In the genomic region with DNA sequence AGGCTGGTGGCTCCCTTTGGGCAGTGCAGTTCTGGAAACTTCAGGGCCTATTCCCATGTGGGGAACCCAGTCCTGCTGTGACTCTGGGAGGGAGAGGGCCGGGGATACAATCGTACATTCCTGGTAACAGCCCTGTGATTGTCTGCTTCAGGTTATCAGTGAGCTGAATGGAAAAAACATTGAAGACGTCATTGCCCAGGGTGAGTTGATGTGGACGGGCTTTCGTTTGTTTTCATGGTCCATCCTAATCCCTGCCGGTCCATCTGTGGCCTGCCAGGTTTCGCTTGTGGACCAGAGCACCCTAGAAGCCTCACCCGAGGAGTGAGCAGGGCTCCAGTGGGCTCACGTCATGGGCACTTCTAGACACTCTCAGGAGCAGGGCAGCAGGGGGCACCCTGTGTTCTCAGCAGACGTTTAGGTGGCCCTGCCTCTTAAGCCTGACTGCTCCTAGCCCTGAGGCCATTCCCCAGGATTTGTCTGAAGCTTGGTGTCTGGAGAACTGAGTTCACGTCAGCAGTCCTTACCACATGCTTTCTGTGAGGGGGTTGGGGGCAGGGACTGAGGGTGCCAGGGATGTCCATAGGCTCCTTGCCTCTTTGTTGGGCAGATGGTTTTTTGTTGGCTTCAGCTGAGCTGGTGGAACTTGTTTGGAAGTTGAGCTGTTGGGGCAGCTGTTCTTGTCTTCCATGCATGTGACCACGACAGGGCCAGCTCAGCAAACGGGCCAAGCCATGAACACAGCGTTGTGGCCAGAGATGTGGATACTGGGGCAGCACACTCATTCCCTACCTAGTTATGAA, we compare ENCODE assay signal across 9 cellular contexts. TPM values are rescaled to one million over a fixed set of nuclear protein-coding genes. Genes with fewer than 3 reads are reported as not detected.
DNase-seq lines count a peak whose midpoint lies in the region; ATAC-seq and TF ChIP-seq lines count a peak whose summit lies in the region.
"Had no signal": no experiment of that assay in that cellular context is flagged by ENCODE, and none has a peak within 500 bp of the region (broad histone marks: within the 10 kb centered on the region; RNA-seq: fewer than 3 reads in every experiment).

No MANE protein-coding gene starts in this region.

- WGBS in esophagus muscularis mucosa: 74% methylated on average over 11 of the region's 14 CpGs

- no peak for TF ChIP-seq POLR2A in esophagus muscularis mucosa (IDR thresholded peaks at IDR 0.05; ENCODE audit: low read depth)

- H3K4me1 ChIP-seq in SJSA1 (replicated peaks): peaks cover 12% of the 10 kb centered on the region; the same call in 1 of the 2 replicates
- H3K4me1 ChIP-seq in esophagus muscularis mucosa: peaks cover 26 to 39% (median 35%) of the 10 kb centered on the region in 4 donors
- peaks cover 21% of the 10 kb centered on the region for H3K4me1 ChIP-seq in skeletal muscle satellite cell (ENCODE audit: control insufficient read depth, insufficient read depth, low read length)

- peak overlapping the region; percentile 98 for H3K4me2 ChIP-seq in skeletal muscle satellite cell (ENCODE audit: low read length)

- peaks cover 42% of the 10 kb centered on the region for H3K36me3 ChIP-seq in SJSA1
- H3K36me3 ChIP-seq in esophagus muscularis mucosa: peaks cover 24 to 45% (median 40%) of the 10 kb centered on the region in 4 donors
- H3K36me3 ChIP-seq in skeletal muscle satellite cell (ENCODE audit: insufficient read depth, low read length): peaks cover 36% of the 10 kb centered on the region

- ATAC-seq in HG02798 (IDR thresholded peaks at IDR 0.05; ENCODE audit: poor library complexity, unreplicated experiment): no peak

- peak overlapping the region; percentile 87 for H3K27ac Mint-ChIP-seq in activated CD4-positive, alpha-beta T cell treated with anti-CD3 and anti-CD28 coated beads, Interleukin-2, amount 10 ng/mL, durations not matched to agents 24 days and 14 days

- H3K4me3 Mint-ChIP-seq in activated CD4-positive, alpha-beta T cell treated with anti-CD3 and anti-CD28 coated beads, Interleukin-2, amount 10 ng/mL, durations not matched to agents 24 days and 14 days: peak overlapping the region; percentile 94

- no peaks in the 10 kb centered on the region for H3K27me3 Mint-ChIP-seq in activated CD4-positive, alpha-beta T cell treated with anti-CD3 and anti-CD28 coated beads, Interleukin-2, amount 10 ng/mL, durations not matched to agents 24 days and 14 days

- H3K9me3 ChIP-seq in SJSA1 (replicated peaks): no peaks in the 10 kb centered on the region
- H3K9me3 ChIP-seq in esophagus muscularis mucosa: no peaks in the 10 kb centered on the region
- no peaks in the 10 kb centered on the region for H3K9me3 ChIP-seq in skeletal muscle satellite cell (replicated peaks; ENCODE audit: low read length)
- H3K9me3 ChIP-seq: SJCRH30 had no signal

- H3K27ac ChIP-seq in SJSA1: no peak overlapping the region
- H3K27ac ChIP-seq in esophagus muscularis mucosa (replicated peaks in 1 of 4): peak overlapping the region in 3 of 4 donors; percentile 6 to 99 (median 96)
- H3K27ac ChIP-seq: SJCRH30 had no signal

- H3K36me3 Mint-ChIP-seq in activated CD4-positive, alpha-beta T cell treated with anti-CD3 and anti-CD28 coated beads, Interleukin-2, amount 10 ng/mL, durations not matched to agents 24 days and 14 days (ENCODE audit: low read depth): peaks cover 37% of the 10 kb centered on the region

- no peak for DNase-seq in activated CD4-positive, alpha-beta T cell treated with anti-CD3 and anti-CD28 coated beads, Interleukin-2, amount 10 ng/mL, durations not matched to agents 24 days and 14 days
- no peak for DNase-seq in activated CD4-positive, alpha-beta T cell treated with anti-CD3 and anti-CD28 coated beads for 48 hours
- DNase-seq in SJSA1 (ENCODE audit: low read depth in 1 of 2, low spot score in 2 of 2): no peak
- no peak for DNase-seq in esophagus muscularis mucosa (ENCODE audit: extremely low spot score)
- DNase-seq in SW 1271 (lab: John Stamatoyannopoulos, UW): no peak
- no peak for DNase-seq in activated CD4-positive, alpha-beta T cell treated with anti-CD3 and anti-CD28 coated beads for 1 hour
- DNase-seq: SJCRH30 had no signal

- H3K27me3 ChIP-seq in SJSA1 (replicated peaks): no peaks in the 10 kb centered on the region
- H3K27me3 ChIP-seq in esophagus muscularis mucosa: no peaks in the 10 kb centered on the region
- H3K27me3 ChIP-seq in skeletal muscle satellite cell (ENCODE audit: control insufficient read depth, insufficient read depth, low read length): no peaks in the 10 kb centered on the region
- H3K27me3 ChIP-seq: SJCRH30 had no signal

- H3K9me3 Mint-ChIP-seq in activated CD4-positive, alpha-beta T cell treated with anti-CD3 and anti-CD28 coated beads, Interleukin-2, amount 10 ng/mL, durations not matched to agents 24 days and 14 days: no peaks in the 10 kb centered on the region

- H3K4me3 ChIP-seq in SJSA1: peak overlapping the region; percentile 88; the same call in 1 of the 2 replicates
- H3K4me3 ChIP-seq in esophagus muscularis mucosa: peak overlapping the region in 3 of 4 donors; percentile 87 to 98 (median 92)
- peak overlapping the region; percentile 79 for H3K4me3 ChIP-seq in skeletal muscle satellite cell (ENCODE audit: low read length)

- TF ChIP-seq EP300 in esophagus muscularis mucosa (IDR thresholded peaks at IDR 0.05): no peak

- H3K9ac ChIP-seq in skeletal muscle satellite cell (ENCODE audit: low read depth, low read length): peak overlapping the region; percentile 93

- no peak for TF ChIP-seq CTCF in esophagus muscularis mucosa (IDR thresholded peaks at IDR 0.05)

- intact Hi-C loops in activated CD4-positive, alpha-beta T cell treated with anti-CD3 and anti-CD28 coated beads, Interleukin-2, amount 10 ng/mL, durations not matched to agents 24 days and 14 days (cut with micrococcal nuclease): loop anchor here (2.0 kb wide), 1 partner anchor 15 kb away; a partner anchor contains a TSS
- intact Hi-C loops in esophagus muscularis mucosa (cut with DNase I): no loop called here

- H3K4me1 Mint-ChIP-seq in activated CD4-positive, alpha-beta T cell treated with anti-CD3 and anti-CD28 coated beads, Interleukin-2, amount 10 ng/mL, durations not matched to agents 24 days and 14 days: peaks cover 26% of the 10 kb centered on the region

RNA-seq across cellular contexts. Expression of a gene that starts 1.9 kb away (rescaled TPM):
- 2,367 and 2,377 TPM in 2 replicates for total RNA-seq in activated CD4-positive, alpha-beta T cell treated with anti-CD3 and anti-CD28 coated beads, Interleukin-2, amount 10 ng/mL, durations not matched to agents 24 days and 14 days
- 504 and 706 TPM in 2 replicates for total RNA-seq in SJSA1 (2014; rRNA removed; shearing (Covaris generic))
- 100 to 1,000 TPM; 318 to 813 (median 686) TPM for total RNA-seq in esophagus muscularis mucosa
- 307 and 365 TPM in 2 replicates for total RNA-seq in skeletal muscle satellite cell (2012; rRNA removed)

RNA-seq across cellular contexts. Expression of a gene that starts 6.6 kb away (rescaled TPM):
- total RNA-seq in activated CD4-positive, alpha-beta T cell treated with anti-CD3 and anti-CD28 coated beads, Interleukin-2, amount 10 ng/mL, durations not matched to agents 24 days and 14 days: 28.9 and 29.6 TPM in 2 replicates
- total RNA-seq in SJSA1 (2014; rRNA removed; shearing (Covaris generic)): 2.1 and 2.4 TPM in 2 replicates
- total RNA-seq in esophagus muscularis mucosa: 10 to 100 TPM in 2 of 4 donors, 1 to 10 TPM in 2; 5.3 to 18.7 (median 9.6) TPM
- 5.6 and 7.9 TPM in 2 replicates for total RNA-seq in skeletal muscle satellite cell (2012; rRNA removed)

RNA-seq across cellular contexts. Expression of a gene that starts 7.1 kb away (rescaled TPM):
- total RNA-seq in activated CD4-positive, alpha-beta T cell treated with anti-CD3 and anti-CD28 coated beads, Interleukin-2, amount 10 ng/mL, durations not matched to agents 24 days and 14 days: 55.0 and 56.4 TPM in 2 replicates
- total RNA-seq in SJSA1 (2014; rRNA removed; shearing (Covaris generic)): 5.0 and 9.8 TPM in 2 replicates
- total RNA-seq in esophagus muscularis mucosa: 100 to 1,000 TPM in 1 of 4 donors, 10 to 100 TPM in 3; 62.8 to 107 (median 77.6) TPM
- 35.0 and 39.8 TPM in 2 replicates for total RNA-seq in skeletal muscle satellite cell (2012; rRNA removed)

RNA-seq across cellular contexts. Expression of a gene that starts 13.6 kb away (rescaled TPM):
- 84.9 and 90.3 TPM in 2 replicates for total RNA-seq in activated CD4-positive, alpha-beta T cell treated with anti-CD3 and anti-CD28 coated beads, Interleukin-2, amount 10 ng/mL, durations not matched to agents 24 days and 14 days
- total RNA-seq in SJSA1 (2014; rRNA removed; shearing (Covaris generic)): 5.1 and 11.1 TPM in 2 replicates
- total RNA-seq in esophagus muscularis mucosa: 10 to 100 TPM in 1 of 4 donors, 1 to 10 TPM in 3; 5.0 to 11.0 (median 9.5) TPM
- 31.2 and 34.1 TPM in 2 replicates for total RNA-seq in skeletal muscle satellite cell (2012; rRNA removed)

RNA-seq across cellular contexts. Expression of a gene that starts 16.1 kb away (rescaled TPM):
- total RNA-seq in activated CD4-positive, alpha-beta T cell treated with anti-CD3 and anti-CD28 coated beads, Interleukin-2, amount 10 ng/mL, durations not matched to agents 24 days and 14 days: 1.5 and 3.0 TPM in 2 replicates
- not detected in 2 replicates for total RNA-seq in SJSA1 (2014; rRNA removed; shearing (Covaris generic))
- 1 to 10 TPM; 5.3 to 8.4 (median 7.0) TPM for total RNA-seq in esophagus muscularis mucosa
- 4.1 and 6.8 TPM in 2 replicates for total RNA-seq in skeletal muscle satellite cell (2012; rRNA removed)
